ENCODE assay signal across 8 cellular contexts in genomic region chr17:28570716-28571254, GRCh38. TPM values are rescaled to one million over a fixed set of nuclear protein-coding genes. Genes with fewer than 3 reads are reported as not detected.
DNase-seq lines count a peak whose midpoint lies in the region; ATAC-seq, FAIRE-seq and TF ChIP-seq lines count a peak whose summit lies in the region.

No MANE protein-coding gene starts in this region.

- H3K9ac ChIP-seq in SK-N-SH (peak overlapping the region; percentile 66), GM12878 (ENCODE audit: control insufficient read depth, insufficient read depth, low read length) (peak overlapping the region; percentile 90)

- TF ChIP-seq EP300 in SK-N-SH (IDR thresholded peaks at IDR 0.05; ENCODE audit: borderline replicate concordance in 1 of 2, low read depth in 1 of 2, low read length in 1 of 2) (no peak), GM12878 (IDR thresholded peaks at IDR 0.05; ENCODE audit: borderline replicate concordance in 1 of 2, control insufficient read depth in 1 of 2, low read depth in 2 of 2, low read length in 2 of 2) (no peak)

- H3F3A ChIP-seq in SK-N-SH (replicated peaks; ENCODE audit: insufficient read depth): no peaks in the 10 kb centered on the region

- WGBS in SK-N-SH (ENCODE audit: low lambda C conversion rate): 4% methylated on average over 12 of the region's 30 CpGs
- 2% methylated on average over 30 of the region's 30 CpGs for WGBS in GM12878 (ENCODE audit: insufficient coverage, insufficient replicate concordance, low lambda C conversion rate, missing lambda C conversion rate)

- H3K27me3 ChIP-seq in BE2C (no peaks in the 10 kb centered on the region), HL-60 (ENCODE audit: insufficient read depth, poor library complexity, severe bottlenecking) (no peaks in the 10 kb centered on the region), SK-N-SH (ENCODE audit: insufficient read depth) (no peaks in the 10 kb centered on the region), GM12878 (replicated peaks in 1 of 2; ENCODE audit: control insufficient read depth in 2 of 2, insufficient read depth in 2 of 2, low read length in 1 of 2) (no peaks in the 10 kb centered on the region)

- no peak; the same call in 1 of the 2 replicates for TF ChIP-seq POLR2A in GM12878 (IDR thresholded peaks at IDR 0.05; ENCODE audit: low read depth, low read length)

- peak overlapping the region; percentile 88 for H3K4me3 ChIP-seq in BE2C (ENCODE audit: low read depth, low read length)
- peak overlapping the region; percentile 97 for H3K4me3 ChIP-seq in HL-60 (replicated peaks; ENCODE audit: insufficient read depth, low read length)
- peak overlapping the region; percentile 82 to 95 for H3K4me3 ChIP-seq in SK-N-SH (ENCODE audit: low read depth in 2 of 2, low read length in 1 of 2)
- peak overlapping the region; percentile 90 for H3K4me3 ChIP-seq in GM12878

- peak; percentile 81 for FAIRE-seq in GM12878 (lab: Jason Lieb, UNC)

- DNase-seq in BE2C (peak; percentile 48), HL-60 (ENCODE audit: low read depth in 1 of 2, low spot score in 1 of 2) (peak in 1 of 2 experiments; percentile 62), SK-N-SH (peak; percentile 67), GM12878 (ENCODE audit: low read depth, low spot score) (no peak), iPS-NIHi11 (ENCODE audit: low spot score) (peak; percentile 52), epidermal melanocyte (ENCODE audit: insufficient read length, low spot score) (no peak)
- peak; percentile 39 for DNase-seq in stimulated activated CD4-positive, alpha-beta T cell treated with anti-CD3 and anti-CD28 coated beads, Interleukin-12 subunit alpha, Interleukin-12 subunit beta, amount 100 ng/mL, for 4 hours

- CTCF ChIA-PET in SK-N-SH (lab: Yijun Ruan, JAX) (interaction anchor here (1.0 to 3.1 kb wide), 10 partner anchors 8 to 156 kb away, joined by 3 to 13 read pairs (median 4); partner anchors contain the start of genes RSKR and SDF2), GM12878 (lab: Yijun Ruan, JAX) (interaction anchor here (1.2 to 6.6 kb wide), 7 partner anchors 22 to 87 kb away, joined by 4 to 83 read pairs (median 7); partner anchors contain the start of gene RSKR)

- no peaks in the 10 kb centered on the region for H4K20me1 ChIP-seq in SK-N-SH (ENCODE audit: insufficient read depth)
- H4K20me1 ChIP-seq in GM12878 (ENCODE audit: control insufficient read depth, insufficient read depth): no peaks in the 10 kb centered on the region

- H3K27ac ChIP-seq in HL-60 (replicated peaks): peak overlapping the region; percentile 85
- H3K27ac ChIP-seq in SK-N-SH (ENCODE audit: low read depth in 2 of 2, low read length in 1 of 2): peak overlapping the region; percentile 12 to 72; a peak in 3 of 4 replicates
- peak overlapping the region; percentile 84 for H3K27ac ChIP-seq in GM12878 (ENCODE audit: control insufficient read depth, insufficient read depth)

- no peaks in the 10 kb centered on the region for H3K9me3 ChIP-seq in BE2C
- H3K9me3 ChIP-seq in SK-N-SH: no peaks in the 10 kb centered on the region
- no peaks in the 10 kb centered on the region for H3K9me3 ChIP-seq in GM12878 (replicated peaks; ENCODE audit: control insufficient read depth, insufficient read depth, low read length)

- peaks cover 4% of the 10 kb centered on the region; the same call in 1 of the 2 replicates for H3K4me1 ChIP-seq in BE2C
- H3K4me1 ChIP-seq in SK-N-SH (ENCODE audit: control insufficient read depth in 1 of 2, insufficient read depth in 2 of 2, low read depth in 1 of 2, low read length in 1 of 2): peaks cover 4 to 28% of the 10 kb centered on the region in 2 experiments; a peak in 3 of 4 replicates
- peaks cover 22% of the 10 kb centered on the region for H3K4me1 ChIP-seq in GM12878 (ENCODE audit: control insufficient read depth, insufficient read depth, low read length)

- POLR2A ChIA-PET in SK-N-SH (lab: Yijun Ruan, JAX) (interaction anchor here (0.6 kb wide), 1 partner anchor 18 kb away, joined by 3 read pairs; no protein-coding TSS in a partner anchor), GM12878 (lab: Charles Lee) (interaction anchor here (0.7 to 9.9 kb wide), 15 partner anchors 9 to 235 kb away, joined by 3 to 148 read pairs (median 4); partner anchors contain the start of genes BLTP2, IFT20, RPL23A and SPAG5)

- no peaks in the 10 kb centered on the region; the same call in 1 of the 2 replicates for H3K36me3 ChIP-seq in BE2C
- peaks cover 4 to 6% of the 10 kb centered on the region in 2 experiments for H3K36me3 ChIP-seq in SK-N-SH (replicated peaks in 1 of 2; ENCODE audit: control insufficient read depth in 1 of 2, insufficient read depth in 2 of 2, low read length in 1 of 2)
- peaks cover 0 to 16% of the 10 kb centered on the region in 2 experiments; a peak in 1 of 4 replicates for H3K36me3 ChIP-seq in GM12878 (ENCODE audit: control insufficient read depth in 2 of 2, insufficient read depth in 2 of 2, low read length in 1 of 2)

- no TSS peak for BruUV-seq in GM12878 (replicated peaks; lab: Mats Ljungman, UMichigan)

- SMC1A ChIA-PET in GM12878 (lab: Charles Lee; ENCODE audit: uncharacterized antibody, unreplicated experiment): interaction anchor here (0.6 to 8.3 kb wide), 9 partner anchors 10 to 73 kb away, joined by 3 to 89 read pairs (median 5); no protein-coding TSS in a partner anchor

- RAD21 ChIA-PET in GM12878 (lab: Charles Lee; ENCODE audit: unreplicated experiment): interaction anchor here (0.9 to 7.1 kb wide), 9 partner anchors 19 to 156 kb away, joined by 3 to 102 read pairs (median 6); partner anchors contain the start of genes BLTP2, PROCA1, SPAG5 and UNC119

- H3K79me2 ChIP-seq in SK-N-SH (ENCODE audit: insufficient read depth): peaks cover 40% of the 10 kb centered on the region
- peaks cover 70% of the 10 kb centered on the region for H3K79me2 ChIP-seq in GM12878 (ENCODE audit: control insufficient read depth, insufficient read depth, low read length)

- intact Hi-C loops in GM12878 (cut with micrococcal nuclease; ENCODE audit: unreplicated experiment): loop anchor here (5.0 kb wide), 1 partner anchor 52 kb away; no protein-coding TSS in a partner anchor

- no peak for TF ChIP-seq RAD21 in SK-N-SH (IDR thresholded peaks at IDR 0.05; ENCODE audit: low read length)
- no peak for TF ChIP-seq RAD21 in GM12878 (IDR thresholded peaks at IDR 0.05; ENCODE audit: insufficient read depth, low read depth, low read length)

- H2AFZ ChIP-seq in SK-N-SH (ENCODE audit: low read depth) (peak overlapping the region; percentile 71), GM12878 (ENCODE audit: control insufficient read depth, low read depth, low read length) (peak overlapping the region; percentile 79)

- H3K9me2 ChIP-seq in SK-N-SH: no peaks in the 10 kb centered on the region

- in situ Hi-C loops in GM12878 (cut with MboI): loop anchor here (25.0 kb wide), 1 partner anchor 1083 kb away; no protein-coding TSS in a partner anchor

- TF ChIP-seq CTCF in BE2C (IDR thresholded peaks at IDR 0.05; ENCODE audit: low read depth, low read length): no peak
- no peak for TF ChIP-seq CTCF in HL-60 (IDR thresholded peaks at IDR 0.05; ENCODE audit: insufficient read depth, low read length)
- no peak for TF ChIP-seq CTCF in SK-N-SH (IDR thresholded peaks at IDR 0.05)
- no peak for TF ChIP-seq CTCF in GM12878 (IDR thresholded peaks at IDR 0.05 in 2 of 3, conservative IDR thresholded peaks at IDR 0.05 in 1 of 3; ENCODE audit: control insufficient read depth in 2 of 3, extremely low read depth in 1 of 3, insufficient read depth in 1 of 3, low read depth in 3 of 3, low read length in 3 of 3)

- ATAC-seq in GM19351 (IDR thresholded peaks at IDR 0.05; ENCODE audit: unreplicated experiment) (peak; percentile 19), GM12878 (peak; percentile 62)

- H3K4me2 ChIP-seq in SK-N-SH (peak overlapping the region; percentile 77), GM12878 (ENCODE audit: control insufficient read depth, insufficient read depth) (peak overlapping the region; percentile 81)

RNA-seq across cellular contexts. Expression of gene PIGS, which starts 0.5 kb away (rescaled TPM):
- polyA plus RNA-seq in BE2C (2012; ENCODE audit: insufficient read depth, insufficient read length, low read depth): 73.0 TPM
- polyA plus RNA-seq in SK-N-SH (2012; rRNA removed): 54.9 and 78.5 TPM in 2 replicates
- 46.0 and 65.3 TPM in 2 replicates for polyA plus RNA-seq in SK-N-SH (2012; cell fraction: cytosol; rRNA removed)
- 60.3 and 73.0 TPM in 2 replicates for polyA plus RNA-seq in SK-N-SH (2012; cell fraction: nucleus; rRNA removed)
- 125 and 128 TPM in 2 replicates for total RNA-seq in GM12878 (2013; cell fraction: nucleolus; rRNA removed)
- total RNA-seq in GM12878 (2014; rRNA removed): 54.7 and 55.1 TPM in 2 replicates
- 32.8 and 36.0 TPM in 2 replicates for total RNA-seq in GM12878 (2014; rRNA removed; fragmentation: Illumina TruSeq; extraction: Trizol)
- total RNA-seq in GM12878 (2021): 71.3 and 73.7 TPM in 2 replicates
- 37.0 TPM for polyA plus RNA-seq in GM12878 (2011; ENCODE audit: low read depth)
- 32.2 and 41.7 TPM in 2 replicates for polyA plus RNA-seq in GM12878 (2011; rRNA removed)
- 80.6 and 93.3 TPM in 2 replicates for polyA plus RNA-seq in GM12878 (2011; cell fraction: cytosol; rRNA removed)
- polyA plus RNA-seq in GM12878 (2011; cell fraction: nucleus; rRNA removed): 105 and 109 TPM in 2 replicates
- polyA plus RNA-seq in GM12878 (2012): 64.2 and 67.9 TPM in 2 replicates
- 62.0 and 70.6 TPM in 2 replicates for polyA plus RNA-seq in GM12878 (2014; fragmentation: Illumina TruSeq; extraction: Trizol)
- polyA plus RNA-seq in GM12878 (2014; fragmentation: Nextera tagmentation; extraction: Ambion mirVana): 10 to 100 TPM; 27.5 to 32.2 TPM
- 46.8 and 47.0 TPM in 2 replicates for polyA plus RNA-seq in GM12878 (2014; rRNA removed)
- 10 to 100 TPM; 67.9 to 71.8 TPM for polyA plus RNA-seq in GM12878 (2016; fragmentation: Nextera tagmentation; extraction: Ambion mirVana)
- 35.0 and 59.7 TPM in 2 replicates for polyA minus RNA-seq in GM12878 (2011; rRNA and poly(A)+ RNA removed)
- polyA minus RNA-seq in GM12878 (2011; cell fraction: cytosol; rRNA and poly(A)+ RNA removed): 27.9 and 28.9 TPM in 2 replicates
- polyA minus RNA-seq in GM12878 (2011; cell fraction: nucleus; rRNA and poly(A)+ RNA removed): 28.0 and 40.9 TPM in 2 replicates

RNA-seq across cellular contexts. Expression of gene ALDOC, which starts 5.9 kb away (rescaled TPM):
- polyA plus RNA-seq in BE2C (2012; ENCODE audit: insufficient read depth, insufficient read length, low read depth): 30.9 TPM
- 10.1 and 10.3 TPM in 2 replicates for polyA plus RNA-seq in SK-N-SH (2012; rRNA removed)
- polyA plus RNA-seq in SK-N-SH (2012; cell fraction: cytosol; rRNA removed): 5.8 and 9.9 TPM in 2 replicates
- 7.8 and 9.9 TPM in 2 replicates for polyA plus RNA-seq in SK-N-SH (2012; cell fraction: nucleus; rRNA removed)
- 72.5 and 78.6 TPM in 2 replicates for total RNA-seq in GM12878 (2013; cell fraction: nucleolus; rRNA removed)
- 110 and 119 TPM in 2 replicates for total RNA-seq in GM12878 (2014; rRNA removed)
- 55.9 and 62.4 TPM in 2 replicates for total RNA-seq in GM12878 (2014; rRNA removed; fragmentation: Illumina TruSeq; extraction: Trizol)
- 59.9 and 71.4 TPM in 2 replicates for total RNA-seq in GM12878 (2021)
- polyA plus RNA-seq in GM12878 (2011; ENCODE audit: low read depth): 279 TPM
- polyA plus RNA-seq in GM12878 (2011; rRNA removed): 109 and 268 TPM in 2 replicates
- polyA plus RNA-seq in GM12878 (2011; cell fraction: cytosol; rRNA removed): 315 and 402 TPM in 2 replicates
- 308 and 460 TPM in 2 replicates for polyA plus RNA-seq in GM12878 (2011; cell fraction: nucleus; rRNA removed)
- 312 and 405 TPM in 2 replicates for polyA plus RNA-seq in GM12878 (2012)
- 62.1 and 89.8 TPM in 2 replicates for polyA plus RNA-seq in GM12878 (2014; fragmentation: Illumina TruSeq; extraction: Trizol)
- 100 to 1,000 TPM in 1 of 2 experiments, 10 to 100 TPM in 1; 66.6 to 107 TPM for polyA plus RNA-seq in GM12878 (2014; fragmentation: Nextera tagmentation; extraction: Ambion mirVana)
- 121 and 140 TPM in 2 replicates for polyA plus RNA-seq in GM12878 (2014; rRNA removed)
- 10 to 100 TPM; 16.0 to 19.3 TPM for polyA plus RNA-seq in GM12878 (2016; fragmentation: Nextera tagmentation; extraction: Ambion mirVana)
- polyA minus RNA-seq in GM12878 (2011; rRNA and poly(A)+ RNA removed): 274 and 308 TPM in 2 replicates
- 52.6 and 67.9 TPM in 2 replicates for polyA minus RNA-seq in GM12878 (2011; cell fraction: cytosol; rRNA and poly(A)+ RNA removed)
- 59.0 and 74.1 TPM in 2 replicates for polyA minus RNA-seq in GM12878 (2011; cell fraction: nucleus; rRNA and poly(A)+ RNA removed)

RNA-seq across cellular contexts. Expression of gene UNC119, which starts 18.4 kb away (rescaled TPM):
- polyA plus RNA-seq in BE2C (2012; ENCODE audit: insufficient read depth, insufficient read length, low read depth): 22.6 TPM
- polyA plus RNA-seq in SK-N-SH (2012; rRNA removed) (89.9 and 106 TPM in 2 replicates), GM12878 (2011; rRNA removed) (275 and 436 TPM in 2 replicates), GM12878 (2014; fragmentation: Illumina TruSeq; extraction: Trizol) (28.9 and 68.4 TPM in 2 replicates), GM12878 (2014; fragmentation: Nextera tagmentation; extraction: Ambion mirVana) (1 to 10 TPM; 2.7 to 7.4 TPM), GM12878 (2014; rRNA removed) (126 and 135 TPM in 2 replicates), GM12878 (2016; fragmentation: Nextera tagmentation; extraction: Ambion mirVana) (10 to 100 TPM; 38.5 to 46.1 TPM)
- 49.1 and 66.9 TPM in 2 replicates for polyA plus RNA-seq in SK-N-SH (2012; cell fraction: cytosol; rRNA removed)
- polyA plus RNA-seq in SK-N-SH (2012; cell fraction: nucleus; rRNA removed): 187 and 203 TPM in 2 replicates
- 161 and 194 TPM in 2 replicates for total RNA-seq in GM12878 (2013; cell fraction: nucleolus; rRNA removed)
- total RNA-seq in GM12878 (2014; rRNA removed) (109 and 117 TPM in 2 replicates), GM12878 (2014; rRNA removed; fragmentation: Illumina TruSeq; extraction: Trizol) (45.6 and 47.2 TPM in 2 replicates), GM12878 (2021) (70.7 and 75.6 TPM in 2 replicates)
- polyA plus RNA-seq in GM12878 (2011; ENCODE audit: low read depth): 22.1 TPM
- 263 and 384 TPM in 2 replicates for polyA plus RNA-seq in GM12878 (2011; cell fraction: cytosol; rRNA removed)
- polyA plus RNA-seq in GM12878 (2011; cell fraction: nucleus; rRNA removed): 704 and 944 TPM in 2 replicates
- 46.6 and 60.8 TPM in 2 replicates for polyA plus RNA-seq in GM12878 (2012)
- 124 and 179 TPM in 2 replicates for polyA minus RNA-seq in GM12878 (2011; rRNA and poly(A)+ RNA removed)
- polyA minus RNA-seq in GM12878 (2011; cell fraction: cytosol; rRNA and poly(A)+ RNA removed): 49.2 and 83.6 TPM in 2 replicates
- polyA minus RNA-seq in GM12878 (2011; cell fraction: nucleus; rRNA and poly(A)+ RNA removed): 211 and 217 TPM in 2 replicates

RNA-seq across cellular contexts. Expression of gene SPAG5, which starts 28.0 kb away (rescaled TPM):
- 16.4 TPM for polyA plus RNA-seq in BE2C (2012; ENCODE audit: insufficient read depth, insufficient read length, low read depth)
- polyA plus RNA-seq in SK-N-SH (2012; rRNA removed) (36.5 and 42.3 TPM in 2 replicates), GM12878 (2011; rRNA removed) (161 and 166 TPM in 2 replicates), GM12878 (2014; fragmentation: Illumina TruSeq; extraction: Trizol) (96.2 and 101 TPM in 2 replicates), GM12878 (2014; fragmentation: Nextera tagmentation; extraction: Ambion mirVana) (100 to 1,000 TPM in 1 of 2 experiments, 10 to 100 TPM in 1; 73.5 to 139 TPM), GM12878 (2014; rRNA removed) (84.4 and 86.9 TPM in 2 replicates), GM12878 (2016; fragmentation: Nextera tagmentation; extraction: Ambion mirVana) (100 to 1,000 TPM; 167 to 171 TPM)
- polyA plus RNA-seq in SK-N-SH (2012; cell fraction: cytosol; rRNA removed): 28.0 and 31.0 TPM in 2 replicates
- polyA plus RNA-seq in SK-N-SH (2012; cell fraction: nucleus; rRNA removed): 100 and 104 TPM in 2 replicates
- 95.7 and 98.8 TPM in 2 replicates for total RNA-seq in GM12878 (2013; cell fraction: nucleolus; rRNA removed)
- total RNA-seq in GM12878 (2014; rRNA removed) (101 and 102 TPM in 2 replicates), GM12878 (2014; rRNA removed; fragmentation: Illumina TruSeq; extraction: Trizol) (108 TPM in 2 replicates), GM12878 (2021) (103 TPM in 2 replicates)
- 44.0 TPM for polyA plus RNA-seq in GM12878 (2011; ENCODE audit: low read depth)
- polyA plus RNA-seq in GM12878 (2011; cell fraction: cytosol; rRNA removed): 122 and 127 TPM in 2 replicates
- polyA plus RNA-seq in GM12878 (2011; cell fraction: nucleus; rRNA removed): 310 and 371 TPM in 2 replicates
- polyA plus RNA-seq in GM12878 (2012): 56.6 and 69.1 TPM in 2 replicates
- 126 and 150 TPM in 2 replicates for polyA minus RNA-seq in GM12878 (2011; rRNA and poly(A)+ RNA removed)
- polyA minus RNA-seq in GM12878 (2011; cell fraction: cytosol; rRNA and poly(A)+ RNA removed): 76.2 and 81.5 TPM in 2 replicates
- polyA minus RNA-seq in GM12878 (2011; cell fraction: nucleus; rRNA and poly(A)+ RNA removed): 168 and 169 TPM in 2 replicates

RNA-seq across cellular contexts. Expression of gene RSKR, which starts 43.2 kb away (rescaled TPM):
- polyA plus RNA-seq in BE2C (2012; ENCODE audit: insufficient read depth, insufficient read length, low read depth): 10.1 TPM
- polyA plus RNA-seq in SK-N-SH (2012; rRNA removed) (7.9 and 13.1 TPM in 2 replicates), GM12878 (2011; rRNA removed) (18.6 and 22.4 TPM in 2 replicates), GM12878 (2014; fragmentation: Illumina TruSeq; extraction: Trizol) (12.7 and 13.9 TPM in 2 replicates), GM12878 (2014; fragmentation: Nextera tagmentation; extraction: Ambion mirVana) (1 to 10 TPM in 1 of 2 experiments, under 1 TPM in 1; 0.52 to 1.0 TPM), GM12878 (2014; rRNA removed) (13.2 and 18.0 TPM in 2 replicates), GM12878 (2016; fragmentation: Nextera tagmentation; extraction: Ambion mirVana) (1 to 10 TPM; 1.7 to 3.6 TPM)
- polyA plus RNA-seq in SK-N-SH (2012; cell fraction: cytosol; rRNA removed): 1.7 and 2.5 TPM in 2 replicates
- 62.1 and 74.4 TPM in 2 replicates for polyA plus RNA-seq in SK-N-SH (2012; cell fraction: nucleus; rRNA removed)
- 109 and 119 TPM in 2 replicates for total RNA-seq in GM12878 (2013; cell fraction: nucleolus; rRNA removed)
- total RNA-seq in GM12878 (2014; rRNA removed) (8.5 and 9.2 TPM in 2 replicates), GM12878 (2014; rRNA removed; fragmentation: Illumina TruSeq; extraction: Trizol) (8.4 and 9.0 TPM in 2 replicates), GM12878 (2021) (11.3 and 13.0 TPM in 2 replicates)
- 5.3 TPM for polyA plus RNA-seq in GM12878 (2011; ENCODE audit: low read depth)
- 12.7 and 16.3 TPM in 2 replicates for polyA plus RNA-seq in GM12878 (2011; cell fraction: cytosol; rRNA removed)
- 103 and 108 TPM in 2 replicates for polyA plus RNA-seq in GM12878 (2011; cell fraction: nucleus; rRNA removed)
- 4.7 and 6.5 TPM in 2 replicates for polyA plus RNA-seq in GM12878 (2012)
- polyA minus RNA-seq in GM12878 (2011; rRNA and poly(A)+ RNA removed): 21.1 and 26.9 TPM in 2 replicates
- 2.7 and 4.6 TPM in 2 replicates for polyA minus RNA-seq in GM12878 (2011; cell fraction: cytosol; rRNA and poly(A)+ RNA removed)
- polyA minus RNA-seq in GM12878 (2011; cell fraction: nucleus; rRNA and poly(A)+ RNA removed): 28.4 and 39.0 TPM in 2 replicates

Comparison
In these comparisons a context has a peak if more than half of its experiments do, and no peak if none do; other contexts are left out.
1. DNase-seq: peak in BE2C (single experiment), SK-N-SH (single experiment), iPS-NIHi11 (single experiment) and stimulated activated CD4-positive, alpha-beta T cell treated with anti-CD3 and anti-CD28 coated beads, Interleukin-12 subunit alpha, Interleukin-12 subunit beta, amount 100 ng/mL, for 4 hours (single experiment); none in GM12878 (single experiment) and epidermal melanocyte (single experiment).
2. Peak in every context shown above with its lines, with median percentiles within 50 percentile points of each other: H3K4me3 ChIP-seq and H3K27ac ChIP-seq.